In the genomic region with DNA sequence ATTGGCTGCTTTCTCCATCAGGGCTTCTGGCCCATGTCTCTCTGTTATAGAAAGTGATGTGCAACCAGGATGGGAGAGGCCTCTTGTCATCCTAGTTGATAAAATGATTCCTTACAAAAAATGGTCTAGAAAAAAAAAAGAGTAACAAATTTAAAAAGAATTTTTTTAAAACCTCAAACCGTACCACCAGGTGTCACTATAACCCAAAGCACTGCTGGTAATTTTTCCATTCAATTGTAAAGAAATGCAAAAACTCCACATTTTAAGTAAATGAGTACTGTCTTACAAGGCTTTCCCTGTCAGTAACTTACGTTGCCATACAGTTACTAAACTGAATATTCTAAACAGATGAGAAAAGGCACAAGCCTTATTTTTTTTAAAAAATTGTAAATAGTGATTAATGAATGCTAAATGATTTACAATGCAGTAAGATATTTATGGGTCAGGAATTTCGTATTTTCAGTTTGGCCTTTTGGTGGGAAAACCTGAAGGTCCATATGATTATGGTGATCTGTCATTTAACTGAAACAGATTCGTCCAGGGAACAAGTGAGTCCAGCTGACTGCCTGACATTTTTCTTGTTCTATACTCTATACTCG, we compare ENCODE assay signal across 1 cellular context.
TF ChIP-seq lines count a peak whose summit lies in the region.

No MANE protein-coding gene starts in this region.

TF ChIP-seq in GM12878, 131 proteins besides CTCF, POLR2A, EP300 and RAD21 (continued from another document):
- TF ChIP-seq, protein P1, sequence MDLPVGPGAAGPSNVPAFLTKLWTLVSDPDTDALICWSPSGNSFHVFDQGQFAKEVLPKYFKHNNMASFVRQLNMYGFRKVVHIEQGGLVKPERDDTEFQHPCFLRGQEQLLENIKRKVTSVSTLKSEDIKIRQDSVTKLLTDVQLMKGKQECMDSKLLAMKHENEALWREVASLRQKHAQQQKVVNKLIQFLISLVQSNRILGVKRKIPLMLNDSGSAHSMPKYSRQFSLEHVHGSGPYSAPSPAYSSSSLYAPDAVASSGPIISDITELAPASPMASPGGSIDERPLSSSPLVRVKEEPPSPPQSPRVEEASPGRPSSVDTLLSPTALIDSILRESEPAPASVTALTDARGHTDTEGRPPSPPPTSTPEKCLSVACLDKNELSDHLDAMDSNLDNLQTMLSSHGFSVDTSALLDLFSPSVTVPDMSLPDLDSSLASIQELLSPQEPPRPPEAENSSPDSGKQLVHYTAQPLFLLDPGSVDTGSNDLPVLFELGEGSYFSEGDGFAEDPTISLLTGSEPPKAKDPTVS (IDR thresholded peaks at IDR 0.05; ENCODE audit: low read depth, low read length) = no peak
- TF ChIP-seq, protein P2, sequence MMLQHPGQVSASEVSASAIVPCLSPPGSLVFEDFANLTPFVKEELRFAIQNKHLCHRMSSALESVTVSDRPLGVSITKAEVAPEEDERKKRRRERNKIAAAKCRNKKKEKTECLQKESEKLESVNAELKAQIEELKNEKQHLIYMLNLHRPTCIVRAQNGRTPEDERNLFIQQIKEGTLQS (IDR thresholded peaks at IDR 0.05; ENCODE audit: borderline replicate concordance, extremely low read depth, low read depth, low read length) = no peak
- TF ChIP-seq, protein P3, sequence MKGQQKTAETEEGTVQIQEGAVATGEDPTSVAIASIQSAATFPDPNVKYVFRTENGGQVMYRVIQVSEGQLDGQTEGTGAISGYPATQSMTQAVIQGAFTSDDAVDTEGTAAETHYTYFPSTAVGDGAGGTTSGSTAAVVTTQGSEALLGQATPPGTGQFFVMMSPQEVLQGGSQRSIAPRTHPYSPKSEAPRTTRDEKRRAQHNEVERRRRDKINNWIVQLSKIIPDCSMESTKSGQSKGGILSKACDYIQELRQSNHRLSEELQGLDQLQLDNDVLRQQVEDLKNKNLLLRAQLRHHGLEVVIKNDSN (IDR thresholded peaks at IDR 0.05; ENCODE audit: borderline replicate concordance, extremely low read length, insufficient read depth, low read depth, low read length) = no peak
- TF ChIP-seq HDGF (IDR thresholded peaks at IDR 0.05) (no peak), ZNF384 (IDR thresholded peaks at IDR 0.05; ENCODE audit: borderline replicate concordance, low read depth, low read length) (peak; percentile 66; the same call in 1 of the 2 replicates), FOS (IDR thresholded peaks at IDR 0.05; ENCODE audit: borderline replicate concordance, extremely low read depth, insufficient read length) (no peak), SUZ12 (IDR thresholded peaks at IDR 0.05; ENCODE audit: unreplicated experiment) (no peak), PAX5 (IDR thresholded peaks at IDR 0.05; ENCODE audit: borderline replicate concordance, low read depth, low read length) (no peak), TCF3 (IDR thresholded peaks at IDR 0.05; ENCODE audit: borderline replicate concordance, insufficient read depth, low read depth, low read length) (no peak), CHD2 (IDR thresholded peaks at IDR 0.05; ENCODE audit: borderline replicate concordance, low read depth, low read length) (no peak)
- TF ChIP-seq, protein P4, sequence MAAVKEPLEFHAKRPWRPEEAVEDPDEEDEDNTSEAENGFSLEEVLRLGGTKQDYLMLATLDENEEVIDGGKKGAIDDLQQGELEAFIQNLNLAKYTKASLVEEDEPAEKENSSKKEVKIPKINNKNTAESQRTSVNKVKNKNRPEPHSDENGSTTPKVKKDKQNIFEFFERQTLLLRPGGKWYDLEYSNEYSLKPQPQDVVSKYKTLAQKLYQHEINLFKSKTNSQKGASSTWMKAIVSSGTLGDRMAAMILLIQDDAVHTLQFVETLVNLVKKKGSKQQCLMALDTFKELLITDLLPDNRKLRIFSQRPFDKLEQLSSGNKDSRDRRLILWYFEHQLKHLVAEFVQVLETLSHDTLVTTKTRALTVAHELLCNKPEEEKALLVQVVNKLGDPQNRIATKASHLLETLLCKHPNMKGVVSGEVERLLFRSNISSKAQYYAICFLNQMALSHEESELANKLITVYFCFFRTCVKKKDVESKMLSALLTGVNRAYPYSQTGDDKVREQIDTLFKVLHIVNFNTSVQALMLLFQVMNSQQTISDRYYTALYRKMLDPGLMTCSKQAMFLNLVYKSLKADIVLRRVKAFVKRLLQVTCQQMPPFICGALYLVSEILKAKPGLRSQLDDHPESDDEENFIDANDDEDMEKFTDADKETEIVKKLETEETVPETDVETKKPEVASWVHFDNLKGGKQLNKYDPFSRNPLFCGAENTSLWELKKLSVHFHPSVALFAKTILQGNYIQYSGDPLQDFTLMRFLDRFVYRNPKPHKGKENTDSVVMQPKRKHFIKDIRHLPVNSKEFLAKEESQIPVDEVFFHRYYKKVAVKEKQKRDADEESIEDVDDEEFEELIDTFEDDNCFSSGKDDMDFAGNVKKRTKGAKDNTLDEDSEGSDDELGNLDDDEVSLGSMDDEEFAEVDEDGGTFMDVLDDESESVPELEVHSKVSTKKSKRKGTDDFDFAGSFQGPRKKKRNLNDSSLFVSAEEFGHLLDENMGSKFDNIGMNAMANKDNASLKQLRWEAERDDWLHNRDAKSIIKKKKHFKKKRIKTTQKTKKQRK (IDR thresholded peaks at IDR 0.05; ENCODE audit: low read depth, low read length) = no peak
